In genomic region chr4:173013232-173013932, GRCh38 we compare ENCODE assay signal across 1 cellular context.
A peak's percentile ranks its signal among the peaks of the same experiment; 100 is the strongest.
TF ChIP-seq lines count a peak whose summit lies in the region.

No MANE protein-coding gene starts in this region.

TF ChIP-seq in K562, 482 proteins besides CTCF, POLR2A, EP300 and RAD21 (continued from another document and continues in another):
- TF ChIP-seq CHD4 (IDR thresholded peaks at IDR 0.05; ENCODE audit: insufficient read depth, insufficient replicate concordance, low read depth, low read length, poor library complexity, severe bottlenecking) (no peak), AFF4 (CRISPR knock-in tag; IDR thresholded peaks at IDR 0.05) (no peak), FOXJ2 (tag; IDR thresholded peaks at IDR 0.05) (no peak), ZNF740 (CRISPR knock-in tag; IDR thresholded peaks at IDR 0.05) (no peak), ZNF740 (tag; IDR thresholded peaks at IDR 0.05) (peak in 1 of 2 experiments; percentile 50; a peak in 1 of 4 replicates), RREB1 (CRISPR knock-in tag; IDR thresholded peaks at IDR 0.05) (no peak), KDM5B (IDR thresholded peaks at IDR 0.05; ENCODE audit: insufficient replicate concordance, low read depth, low read length) (no peak), SMC3 (conservative IDR thresholded peaks at IDR 0.05; ENCODE audit: insufficient read depth, low read depth, low read length) (peak; percentile 59), ZNF280A (IDR thresholded peaks at IDR 0.05; ENCODE audit: low read depth, partially characterized antibody) (no peak), KAT7 (CRISPR knock-in tag; IDR thresholded peaks at IDR 0.05; ENCODE audit: borderline replicate concordance) (no peak), ZNF263 (CRISPR knock-in tag; IDR thresholded peaks at IDR 0.05; ENCODE audit: borderline replicate concordance) (no peak), CREB3L1 (IDR thresholded peaks at IDR 0.05; ENCODE audit: borderline replicate concordance, low read depth) (no peak), GATAD2A (IDR thresholded peaks at IDR 0.05) (no peak), ZNF239 (CRISPR knock-in tag; IDR thresholded peaks at IDR 0.05) (no peak), LEF1 (IDR thresholded peaks at IDR 0.05) (0 out of 2 replicates have a peak, but pooled peaks have one; percentile 23), DEAF1 (CRISPR knock-in tag; IDR thresholded peaks at IDR 0.05) (peak; percentile 41; the same call in 1 of the 2 replicates), CBFA2T3 (IDR thresholded peaks at IDR 0.05) (no peak), HEY1 (CRISPR knock-in tag; IDR thresholded peaks at IDR 0.05; ENCODE audit: borderline replicate concordance) (no peak), ESRRA (IDR thresholded peaks at IDR 0.05; ENCODE audit: borderline replicate concordance, low read depth) (no peak), ZNF444 (CRISPR knock-in tag; IDR thresholded peaks at IDR 0.05) (no peak), RFX7 (CRISPR knock-in tag; IDR thresholded peaks at IDR 0.05) (no peak), L3MBTL2 (IDR thresholded peaks at IDR 0.05) (no peak), SUPT5H (IDR thresholded peaks at IDR 0.05) (no peak), MAFG (tag; conservative IDR thresholded peaks at IDR 0.05) (no peak), ZNF212 (CRISPR knock-in tag; IDR thresholded peaks at IDR 0.05) (no peak), NELFE (IDR thresholded peaks at IDR 0.05; ENCODE audit: insufficient read depth, insufficient read length) (no peak), ZHX1 (conservative IDR thresholded peaks at IDR 0.05; ENCODE audit: low read length) (no peak), SIX5 (IDR thresholded peaks at IDR 0.05; ENCODE audit: borderline replicate concordance in 1 of 2, insufficient read depth in 1 of 2, low read depth in 1 of 2, low read length in 2 of 2) (no peak), FOXA3 (CRISPR knock-in tag; conservative IDR thresholded peaks at IDR 0.05 in 1 of 2, IDR thresholded peaks at IDR 0.05 in 1 of 2) (no peak), LARP7 (IDR thresholded peaks at IDR 0.05) (no peak), VEZF1 (CRISPR knock-in tag; IDR thresholded peaks at IDR 0.05) (peak; percentile 45; the same call in 1 of the 2 replicates), ZNF76 (CRISPR knock-in tag; IDR thresholded peaks at IDR 0.05; ENCODE audit: borderline replicate concordance) (no peak), ZFP30 (CRISPR knock-in tag; IDR thresholded peaks at IDR 0.05; ENCODE audit: borderline replicate concordance) (no peak), ADNP (tag; IDR thresholded peaks at IDR 0.05) (no peak), SMAD4 (CRISPR knock-in tag; conservative IDR thresholded peaks at IDR 0.05) (no peak), XRCC5 (IDR thresholded peaks at IDR 0.05; ENCODE audit: low read depth, low read length) (no peak), ZBTB7A (IDR thresholded peaks at IDR 0.05; ENCODE audit: borderline replicate concordance, control insufficient read depth, low read depth, low read length) (no peak), STAG1 (CRISPR knock-in tag; IDR thresholded peaks at IDR 0.05; ENCODE audit: borderline replicate concordance) (no peak), RBBP5 (IDR thresholded peaks at IDR 0.05; ENCODE audit: borderline replicate concordance, insufficient read depth, low read length, poor library complexity, severe bottlenecking) (no peak), ZNF586 (CRISPR knock-in tag; conservative IDR thresholded peaks at IDR 0.05) (no peak), U2AF1 (optimal IDR thresholded peaks at IDR 0.05; ENCODE audit: low read depth, low read length) (no peak), SNAPC5 (CRISPR knock-in tag; IDR thresholded peaks at IDR 0.05) (no peak), SREBF2 (CRISPR knock-in tag; IDR thresholded peaks at IDR 0.05) (no peak), ZNF644 (tag; IDR thresholded peaks at IDR 0.05; ENCODE audit: low read depth) (no peak)
